In genomic region chr11:112785717-112786116, GRCh38 we compare ENCODE assay signal across 15 cellular contexts.
A peak's percentile ranks its signal among the peaks of the same experiment; 100 is the strongest.
DNase-seq lines count a peak whose midpoint lies in the region; ATAC-seq and TF ChIP-seq lines count a peak whose summit lies in the region.
"Had no signal": no experiment of that assay in that cellular context is flagged by ENCODE, and none has a peak within 500 bp of the region (broad histone marks: within the 10 kb centered on the region; RNA-seq: fewer than 3 reads in every experiment).

No MANE protein-coding gene starts in this region.

- DNase-seq in GM04504 (ENCODE audit: low read depth) (peak; percentile 48), astrocyte of the spinal cord (ENCODE audit: low read depth, low spot score) (peak; percentile 71), heart left ventricle (peak in 2 of 5 donors; percentile 52 to 60), upper lobe of right lung (no peak)
- no peak for DNase-seq in activated T-cell treated with anti-CD3 and anti-CD28 coated beads, Interleukin-2, amount 50 U/mL, for 24 hours
- DNase-seq in stimulated activated CD4-positive, alpha-beta T cell treated with anti-CD3 and anti-CD28 coated beads, Interleukin-4, amount 100 ng/mL, for 24 hours, result no peak
- no peak for DNase-seq in activated CD8-positive, alpha-beta memory T cell treated with anti-CD3 and anti-CD28 coated beads, Interleukin-2, amount 50 U/mL, for 4 hours
- DNase-seq: activated CD4-positive, alpha-beta T cell treated with anti-CD3 and anti-CD28 coated beads for 36 hours; BE2C; brain microvascular endothelial cell; stimulated activated CD4-positive, alpha-beta T cell treated with anti-CD3 and anti-CD28 coated beads, Interleukin-15, amount 100 ng/mL, for 24 hours; T-cell had no signal

- WGBS in heart left ventricle, 4 donors, result 42 to 50% (median 44%) methylated on average over 4 of the region's 4 CpGs

- H3K27me3 ChIP-seq in heart left ventricle (no peaks in the 10 kb centered on the region), skeletal muscle satellite cell (ENCODE audit: control insufficient read depth, insufficient read depth, low read length) (no peaks in the 10 kb centered on the region), upper lobe of right lung (no peaks in the 10 kb centered on the region)
- H3K27me3 ChIP-seq: BE2C, brain microvascular endothelial cell, hepatocyte had no signal

- in situ Hi-C loops in astrocyte of the spinal cord (cut with HindIII; ENCODE audit: low sequenced_read_pairs), result no loop called here

- H3K27ac Mint-ChIP-seq in activated T-cell treated with anti-CD3 and anti-CD28 coated beads, Interleukin-2, amount 50 U/mL, for 24 hours, result no peak overlapping the region
- H3K27ac Mint-ChIP-seq: activated CD4-positive, alpha-beta T cell treated with anti-CD3 and anti-CD28 coated beads for 36 hours; T-cell had no signal

- H3K9me3 ChIP-seq in heart left ventricle, result no peaks in the 10 kb centered on the region
- no peaks in the 10 kb centered on the region for H3K9me3 ChIP-seq in skeletal muscle satellite cell (replicated peaks; ENCODE audit: low read length)
- H3K9me3 ChIP-seq in upper lobe of right lung, result no peaks in the 10 kb centered on the region
- H3K9me3 ChIP-seq: BE2C had no signal

- peaks cover 6% of the 10 kb centered on the region for H3K27me3 Mint-ChIP-seq in activated T-cell treated with anti-CD3 and anti-CD28 coated beads, Interleukin-2, amount 50 U/mL, for 24 hours

- no peaks in the 10 kb centered on the region for H3K4me1 Mint-ChIP-seq in activated T-cell treated with anti-CD3 and anti-CD28 coated beads, Interleukin-2, amount 50 U/mL, for 24 hours (ENCODE audit: low read depth)
- H3K4me1 Mint-ChIP-seq: activated CD4-positive, alpha-beta T cell treated with anti-CD3 and anti-CD28 coated beads for 36 hours; T-cell had no signal

- peak overlapping the region; percentile 4 for H3K9ac ChIP-seq in skeletal muscle satellite cell (ENCODE audit: low read depth, low read length)

- no peak overlapping the region for H3K4me3 Mint-ChIP-seq in activated T-cell treated with anti-CD3 and anti-CD28 coated beads, Interleukin-2, amount 50 U/mL, for 24 hours
- H3K4me3 Mint-ChIP-seq: activated CD4-positive, alpha-beta T cell treated with anti-CD3 and anti-CD28 coated beads for 36 hours; activated T-helper 1 cell treated with anti-CD3 and anti-CD28 coated beads, Interleukin-12 subunit alpha, Interleukin-12 subunit beta, Interleukin-2, Interleukin-4 antibody, amounts not matched to agents 30 ng/mL and 10 ng/mL and 1 ng/mL, durations not matched to agents 14 hours and 24 hours and 36 hours; T-cell had no signal

- peak overlapping the region in 11 of 12 donors; percentile 7 to 75 (median 60) for H3K27ac ChIP-seq in heart left ventricle
- H3K27ac ChIP-seq in upper lobe of right lung, result no peak overlapping the region
- H3K27ac ChIP-seq: brain microvascular endothelial cell, hepatocyte had no signal

- peak; percentile 40 to 72 (median 52) for ATAC-seq in heart left ventricle
- no peak for ATAC-seq in upper lobe of right lung
- ATAC-seq: activated CD4-positive, alpha-beta T cell treated with anti-CD3 and anti-CD28 coated beads for 36 hours; T-cell had no signal

- H3K4me1 ChIP-seq in heart left ventricle (peaks cover 0 to 45% (median 28%) of the 10 kb centered on the region in 12 donors), skeletal muscle satellite cell (ENCODE audit: control insufficient read depth, insufficient read depth, low read length) (peaks cover 29% of the 10 kb centered on the region), upper lobe of right lung (no peaks in the 10 kb centered on the region)

- intact Hi-C loops in heart left ventricle (cut with DNase I) (loop anchor here in 6 of 10 donors (10.0 kb wide), 6 partner anchors 99 to 499 kb away; partner anchors contain the start of gene NCAM1 (in 1 of the 6)), upper lobe of right lung (cut with DNase I) (no loop called here)

- TF ChIP-seq CTCF in astrocyte of the spinal cord (IDR thresholded peaks at IDR 0.05; ENCODE audit: low read depth, low read length) (no peak), heart left ventricle (IDR thresholded peaks at IDR 0.05) (no peak), upper lobe of right lung (IDR thresholded peaks at IDR 0.05) (no peak)

- TF ChIP-seq POLR2A in heart left ventricle (IDR thresholded peaks at IDR 0.05), result no peak

- H3K36me3 Mint-ChIP-seq in activated T-cell treated with anti-CD3 and anti-CD28 coated beads, Interleukin-2, amount 50 U/mL, for 24 hours (ENCODE audit: low read depth), result no peaks in the 10 kb centered on the region
- H3K36me3 Mint-ChIP-seq: T-cell had no signal

- H3K4me3 ChIP-seq in astrocyte of the spinal cord (ENCODE audit: low read depth, low read length) (no peak overlapping the region), heart left ventricle (no peak overlapping the region), skeletal muscle satellite cell (ENCODE audit: low read length) (peak overlapping the region; percentile 51), upper lobe of right lung (no peak overlapping the region)
- H3K4me3 ChIP-seq: hepatocyte had no signal

- H3K9me3 Mint-ChIP-seq in activated T-cell treated with anti-CD3 and anti-CD28 coated beads, Interleukin-2, amount 50 U/mL, for 24 hours, result no peaks in the 10 kb centered on the region
- H3K9me3 Mint-ChIP-seq: activated T-helper 1 cell treated with anti-CD3 and anti-CD28 coated beads, Interleukin-12 subunit alpha, Interleukin-12 subunit beta, Interleukin-2, Interleukin-4 antibody, amounts not matched to agents 30 ng/mL and 10 ng/mL and 1 ng/mL, durations not matched to agents 14 hours and 24 hours and 36 hours; T-cell had no signal

- H3K4me2 ChIP-seq in skeletal muscle satellite cell (ENCODE audit: low read length), result peak overlapping the region; percentile 63

- H3K36me3 ChIP-seq in heart left ventricle (no peaks in the 10 kb centered on the region), skeletal muscle satellite cell (ENCODE audit: insufficient read depth, low read length) (no peaks in the 10 kb centered on the region), upper lobe of right lung (no peaks in the 10 kb centered on the region)
- H3K36me3 ChIP-seq: BE2C, brain microvascular endothelial cell had no signal

Comparison
In these comparisons a context has a peak if more than half of its experiments do, and no peak if none do; other contexts are left out.
1. DNase-seq: peak in GM04504 (single experiment) and astrocyte of the spinal cord (single experiment); none in upper lobe of right lung (single experiment), activated T-cell treated with anti-CD3 and anti-CD28 coated beads, Interleukin-2, amount 50 U/mL, for 24 hours (single experiment), stimulated activated CD4-positive, alpha-beta T cell treated with anti-CD3 and anti-CD28 coated beads, Interleukin-4, amount 100 ng/mL, for 24 hours (single experiment) and activated CD8-positive, alpha-beta memory T cell treated with anti-CD3 and anti-CD28 coated beads, Interleukin-2, amount 50 U/mL, for 4 hours (single experiment).